Comparison of ENCODE assay signal across 15 cellular contexts in the genomic region with DNA sequence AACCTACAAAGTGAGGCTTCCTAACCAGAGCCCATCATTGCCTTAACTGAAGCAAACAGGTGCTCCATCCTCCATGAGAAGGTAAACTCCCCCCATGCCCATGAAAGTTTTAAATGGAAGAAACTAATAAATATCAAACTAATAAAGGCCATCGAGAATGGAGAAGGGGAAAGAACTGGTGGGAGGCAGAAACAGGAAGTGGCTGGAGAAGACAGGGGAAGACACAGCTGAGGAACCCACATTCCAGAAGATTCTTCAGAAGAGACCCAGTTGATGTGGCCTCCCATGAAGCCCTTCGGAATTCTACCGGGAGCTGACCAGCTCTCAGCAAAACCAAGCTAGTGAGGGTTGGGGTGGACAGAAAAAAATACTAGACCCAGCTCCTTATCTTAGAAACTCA. TPM values are rescaled to one million over a fixed set of nuclear protein-coding genes. Genes with fewer than 3 reads are reported as not detected.
DNase-seq lines count a peak whose midpoint lies in the region; ATAC-seq, FAIRE-seq and TF ChIP-seq lines count a peak whose summit lies in the region.
"Had no signal": no experiment of that assay in that cellular context is flagged by ENCODE, and none has a peak within 500 bp of the region (broad histone marks: within the 10 kb centered on the region; RNA-seq: fewer than 3 reads in every experiment).

No MANE protein-coding gene starts in this region.

- TF ChIP-seq EP300 in GM12878 (IDR thresholded peaks at IDR 0.05; ENCODE audit: borderline replicate concordance in 1 of 2, control insufficient read depth in 1 of 2, low read depth in 2 of 2, low read length in 2 of 2), result no peak
- TF ChIP-seq EP300 in sigmoid colon (IDR thresholded peaks at IDR 0.05), result no peak

- in situ Hi-C loops in GM12878 (cut with MboI), result no loop called here

- POLR2A ChIA-PET in CD8-positive, alpha-beta T cell (lab: Charles Lee), result interaction anchor here (0.6 to 2.9 kb wide), 6 partner anchors 15 to 321 kb away, joined by 3 to 11 read pairs (median 4); partner anchors contain the start of gene CAPN7
- POLR2A ChIA-PET in GM12878 (lab: Charles Lee), result interaction anchor here (0.7 kb wide), 1 partner anchor 43 kb away, joined by 3 read pairs; no protein-coding TSS in a partner anchor

- H3K27me3 ChIP-seq in CD8-positive, alpha-beta T cell (ENCODE audit: insufficient read depth, low read length), result no peaks in the 10 kb centered on the region
- H3K27me3 ChIP-seq in GM12878 (replicated peaks in 1 of 2; ENCODE audit: control insufficient read depth in 2 of 2, insufficient read depth in 2 of 2, low read length in 1 of 2) (no peaks in the 10 kb centered on the region), sigmoid colon (no peaks in the 10 kb centered on the region)
- H3K27me3 ChIP-seq: dorsolateral prefrontal cortex had no signal

- peak; percentile 70 for FAIRE-seq in GM12878 (lab: Jason Lieb, UNC)
- FAIRE-seq in HTR-8/SVneo (lab: Jason Lieb, UNC), result no peak

- no peak for TF ChIP-seq RAD21 in GM12878 (IDR thresholded peaks at IDR 0.05; ENCODE audit: insufficient read depth, low read depth, low read length)

- 49% methylated on average over 3 of the region's 3 CpGs for WGBS in GM12878 (ENCODE audit: insufficient coverage, insufficient replicate concordance, low lambda C conversion rate, missing lambda C conversion rate)
- WGBS in sigmoid colon, 2 donors, result 80 to 85% methylated on average over 3 of the region's 3 CpGs

- no peak overlapping the region for H3K9ac ChIP-seq in GM12878 (ENCODE audit: control insufficient read depth, insufficient read depth, low read length)

- intact Hi-C loops in CD14-positive monocyte (cut with micrococcal nuclease), result no loop called here
- intact Hi-C loops in CD8-positive, alpha-beta T cell (cut with DNase I, micrococcal nuclease), result loop anchor here in 1 of 2 experiments (5.0 kb wide), 1 partner anchor 42 kb away; the partner anchor contains the start of gene SH3BP5
- intact Hi-C loops in GM12878 (cut with micrococcal nuclease; ENCODE audit: unreplicated experiment), result loop anchor here (2.0 kb wide), 1 partner anchor 18 kb away; no protein-coding TSS in a partner anchor
- intact Hi-C loops in sigmoid colon (cut with DNase I), result loop anchor here (5.0 kb wide), 1 partner anchor 37 kb away; no protein-coding TSS in a partner anchor

- H3K9me3 Mint-ChIP-seq in CD14-positive monocyte, result peaks cover 0 to 4% (median 0%) of the 10 kb centered on the region in 7 donors
- no peaks in the 10 kb centered on the region for H3K9me3 Mint-ChIP-seq in CD8-positive, alpha-beta T cell

- peak overlapping the region; percentile 96 to 100 (median 99) for H3K27ac Mint-ChIP-seq in CD14-positive monocyte
- peak overlapping the region; percentile 73 for H3K27ac Mint-ChIP-seq in CD8-positive, alpha-beta T cell

- TF ChIP-seq POLR2A in GM12878 (IDR thresholded peaks at IDR 0.05; ENCODE audit: low read depth, low read length) (no peak), sigmoid colon (IDR thresholded peaks at IDR 0.05) (no peak)

- DNase-seq in CD14-positive monocyte (ENCODE audit: low spot score) (no peak), GM12878 (ENCODE audit: low read depth, low spot score) (no peak), sigmoid colon (peak; percentile 47), NCI-H774 (lab: John Stamatoyannopoulos, UW) (no peak), HTR-8/SVneo (ENCODE audit: insufficient read length, low spot score) (no peak), anterior cingulate cortex (lab: John Stamatoyannopoulos, UW) (no peak)
- no peak for DNase-seq in CD8-positive, alpha-beta T cell
- DNase-seq: activated CD8-positive, alpha-beta memory T cell treated with anti-CD3 and anti-CD28 coated beads for 24 hours; amygdala; COR-L47; dorsolateral prefrontal cortex; NCI-H1092 treated with DMSO at 0.1 percent for 48 hours; NCI-H2227 treated with DMSO at 0.1 percent for 48 hours; stimulated activated CD4-positive, alpha-beta T cell treated with anti-CD3 and anti-CD28 coated beads, Interleukin-2, amount 100 ng/mL, for 48 hours; stimulated activated naive CD4-positive, alpha-beta T cell had no signal

- H3K4me1 Mint-ChIP-seq in CD14-positive monocyte, result peaks cover 90% of the 10 kb centered on the region
- H3K4me1 Mint-ChIP-seq in CD8-positive, alpha-beta T cell (ENCODE audit: low read depth), result peaks cover 70% of the 10 kb centered on the region

- H3K4me3 Mint-ChIP-seq in CD14-positive monocyte, result no peak overlapping the region
- H3K4me3 Mint-ChIP-seq in CD8-positive, alpha-beta T cell, result peak overlapping the region; percentile 32

- RAD21 ChIA-PET in GM12878 (lab: Charles Lee; ENCODE audit: unreplicated experiment), result interaction anchor here (0.7 to 3.0 kb wide), 9 partner anchors 17 to 114 kb away, joined by 3 to 12 read pairs (median 4); no protein-coding TSS in a partner anchor

- peak overlapping the region; percentile 0 for H3K4me2 ChIP-seq in GM12878 (ENCODE audit: control insufficient read depth, insufficient read depth)

- TF ChIP-seq CTCF in CD14-positive monocyte (IDR thresholded peaks at IDR 0.05) (no peak), GM12878 (IDR thresholded peaks at IDR 0.05 in 2 of 3, conservative IDR thresholded peaks at IDR 0.05 in 1 of 3; ENCODE audit: control insufficient read depth in 2 of 3, extremely low read depth in 1 of 3, insufficient read depth in 1 of 3, low read depth in 3 of 3, low read length in 3 of 3) (no peak), sigmoid colon (IDR thresholded peaks at IDR 0.05) (no peak)
- no peak for TF ChIP-seq CTCF in CD8-positive, alpha-beta T cell (IDR thresholded peaks at IDR 0.05)

- CTCF ChIA-PET in CD8-positive, alpha-beta T cell (lab: Charles Lee), result interaction anchor here (0.7 to 1.7 kb wide), 5 partner anchors 13 to 23 kb away, joined by 3 to 10 read pairs (median 4); no protein-coding TSS in a partner anchor
- CTCF ChIA-PET in GM12878 (lab: Yijun Ruan, JAX), result interaction anchor here (0.7 to 3.4 kb wide), 12 partner anchors 11 to 182 kb away, joined by 3 to 14 read pairs (median 4); no protein-coding TSS in a partner anchor

- BruUV-seq in GM12878 (replicated peaks; lab: Mats Ljungman, UMichigan), result no TSS peak

- H3K36me3 Mint-ChIP-seq in CD14-positive monocyte, result peaks cover 46 to 53% of the 10 kb centered on the region in 2 donors
- peaks cover 3% of the 10 kb centered on the region for H3K36me3 Mint-ChIP-seq in CD8-positive, alpha-beta T cell

- H3K79me2 ChIP-seq in GM12878 (ENCODE audit: control insufficient read depth, insufficient read depth, low read length), result peaks cover 2% of the 10 kb centered on the region; the same call in 1 of the 2 replicates

- SMC1A ChIA-PET in GM12878 (lab: Charles Lee; ENCODE audit: uncharacterized antibody, unreplicated experiment), result interaction anchor here (0.6 to 3.6 kb wide), 20 partner anchors 7 to 271 kb away, joined by 3 to 19 read pairs (median 4); no protein-coding TSS in a partner anchor

- no peak overlapping the region for H2AFZ ChIP-seq in GM12878 (ENCODE audit: control insufficient read depth, low read depth, low read length)

- H3K36me3 ChIP-seq in CD8-positive, alpha-beta T cell (ENCODE audit: insufficient read depth, low read length), result no peaks in the 10 kb centered on the region
- H3K36me3 ChIP-seq in GM12878 (ENCODE audit: control insufficient read depth in 2 of 2, insufficient read depth in 2 of 2, low read length in 1 of 2) (peaks cover 12 to 27% of the 10 kb centered on the region in 2 experiments), sigmoid colon (no peaks in the 10 kb centered on the region)

- H4K20me1 ChIP-seq in GM12878 (ENCODE audit: control insufficient read depth, insufficient read depth), result no peaks in the 10 kb centered on the region

- no peak overlapping the region for H3K4me3 ChIP-seq in CD8-positive, alpha-beta T cell (ENCODE audit: low read depth, low read length)
- H3K4me3 ChIP-seq in GM12878 (peak overlapping the region; percentile 17; the same call in 1 of the 2 replicates), sigmoid colon (no peak overlapping the region)
- H3K4me3 ChIP-seq: dorsolateral prefrontal cortex had no signal

- peaks cover 54% of the 10 kb centered on the region for H3K4me1 ChIP-seq in CD8-positive, alpha-beta T cell (ENCODE audit: insufficient read depth, low read length)
- H3K4me1 ChIP-seq in GM12878 (ENCODE audit: control insufficient read depth, insufficient read depth, low read length), result peaks cover 38% of the 10 kb centered on the region
- peaks cover 0 to 36% (median 30%) of the 10 kb centered on the region in 4 donors for H3K4me1 ChIP-seq in sigmoid colon

- no peak overlapping the region for H3K27ac ChIP-seq in CD8-positive, alpha-beta T cell (ENCODE audit: low read depth, low read length)
- H3K27ac ChIP-seq in GM12878 (ENCODE audit: control insufficient read depth, insufficient read depth) (peak overlapping the region; percentile 73), sigmoid colon (peak overlapping the region; percentile 38 to 75 (median 72))

- H3K9me3 ChIP-seq in CD8-positive, alpha-beta T cell (ENCODE audit: low read length), result no peaks in the 10 kb centered on the region
- H3K9me3 ChIP-seq in GM12878 (replicated peaks; ENCODE audit: control insufficient read depth, insufficient read depth, low read length) (no peaks in the 10 kb centered on the region; the same call in 2 of the 3 replicates), sigmoid colon (no peaks in the 10 kb centered on the region)

- peaks cover 0 to 6% (median 0%) of the 10 kb centered on the region in 3 donors for H3K27me3 Mint-ChIP-seq in CD14-positive monocyte (ENCODE audit: low read depth in 3 of 3)
- no peaks in the 10 kb centered on the region for H3K27me3 Mint-ChIP-seq in CD8-positive, alpha-beta T cell (ENCODE audit: low read depth)

- ATAC-seq in CD8-positive, alpha-beta T cell, result no peak
- ATAC-seq in GM12878, result no peak

RNA-seq across cellular contexts. Expression of gene SH3BP5, which starts 41.7 kb away (rescaled TPM):
- polyA plus RNA-seq in CD14-positive monocyte, result 10 to 100 TPM; 10.7 to 22.8 TPM
- 1 to 10 TPM; 4.4 to 5.9 TPM for total RNA-seq in CD8-positive, alpha-beta T cell
- total RNA-seq in GM12878 (2013; cell fraction: nucleolus; rRNA removed), result 20.0 and 21.6 TPM in 2 replicates
- total RNA-seq in GM12878 (2014; rRNA removed), result 37.9 and 41.0 TPM in 2 replicates
- 45.6 and 46.5 TPM in 2 replicates for total RNA-seq in GM12878 (2014; rRNA removed; fragmentation: Illumina TruSeq; extraction: Trizol)
- 60.5 and 64.6 TPM in 2 replicates for total RNA-seq in GM12878 (2021)
- 11.6 TPM for polyA plus RNA-seq in GM12878 (2011; ENCODE audit: low read depth)
- polyA plus RNA-seq in GM12878 (2011; rRNA removed), result 82.9 and 94.0 TPM in 2 replicates
- 64.1 and 87.7 TPM in 2 replicates for polyA plus RNA-seq in GM12878 (2011; cell fraction: cytosol; rRNA removed)
- 66.7 and 81.4 TPM in 2 replicates for polyA plus RNA-seq in GM12878 (2011; cell fraction: nucleus; rRNA removed)
- 17.8 and 20.3 TPM in 2 replicates for polyA plus RNA-seq in GM12878 (2012)
- 87.5 and 94.9 TPM in 2 replicates for polyA plus RNA-seq in GM12878 (2014; fragmentation: Illumina TruSeq; extraction: Trizol)
- 10 to 100 TPM; 14.9 to 33.8 TPM for polyA plus RNA-seq in GM12878 (2014; fragmentation: Nextera tagmentation; extraction: Ambion mirVana)
- polyA plus RNA-seq in GM12878 (2014; rRNA removed), result 71.1 and 74.0 TPM in 2 replicates
- 10 to 100 TPM; 29.9 to 35.4 TPM for polyA plus RNA-seq in GM12878 (2016; fragmentation: Nextera tagmentation; extraction: Ambion mirVana)
- 36.2 and 55.3 TPM in 2 replicates for polyA minus RNA-seq in GM12878 (2011; rRNA and poly(A)+ RNA removed)
- 16.4 and 25.8 TPM in 2 replicates for polyA minus RNA-seq in GM12878 (2011; cell fraction: cytosol; rRNA and poly(A)+ RNA removed)
- polyA minus RNA-seq in GM12878 (2011; cell fraction: nucleus; rRNA and poly(A)+ RNA removed), result 16.0 and 31.0 TPM in 2 replicates
- total RNA-seq in sigmoid colon, result 10 to 100 TPM; 25.1 to 40.4 (median 31.9) TPM
- polyA plus RNA-seq in sigmoid colon, result 10 to 100 TPM in 2 of 3 donors, 1 to 10 TPM in 1; 5.5 to 31.2 (median 21.6) TPM

Comparison
In these comparisons a context has a peak if more than half of its experiments do, and no peak if none do; other contexts are left out.
1. intact Hi-C loops: an anchor here in GM12878 (2.0 kb wide) and sigmoid colon (5.0 kb wide); none called in CD14-positive monocyte.